35 cellular contexts compared by ENCODE assay signal in the genomic region with DNA sequence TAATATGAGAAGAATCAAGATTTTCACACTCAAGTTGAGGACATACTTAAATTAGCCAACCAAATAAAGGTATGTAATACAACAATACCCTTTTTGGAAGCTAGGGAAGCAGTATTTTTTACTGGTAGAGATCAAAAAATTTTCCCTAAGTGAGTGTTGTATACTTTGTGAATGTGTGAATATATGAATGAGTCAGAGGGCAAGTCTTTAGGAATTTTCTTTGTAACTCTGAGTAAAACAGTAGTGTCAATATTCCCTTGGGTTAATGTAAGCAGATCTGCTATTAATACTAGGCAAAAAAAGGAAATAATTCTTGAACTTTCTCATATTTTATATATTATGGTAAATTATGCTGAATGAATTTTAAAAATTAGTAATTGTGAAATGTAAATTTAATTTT.
"Had no signal": no experiment of that assay in that cellular context is flagged by ENCODE, and none has a peak within 500 bp of the region (broad histone marks: within the 10 kb centered on the region; RNA-seq: fewer than 3 reads in every experiment).

No MANE protein-coding gene starts in this region.

- H3K4me3 ChIP-seq: ascending aorta, Peyer's patch had no signal

- H3K36me3 ChIP-seq: ascending aorta, Peyer's patch had no signal

- H3K27ac ChIP-seq: ascending aorta, Peyer's patch, RWPE1, VCaP had no signal

- DNase-seq: activated B cell treated with CpG ODN at 0.5 μM for 24 hours; activated CD4-positive, alpha-beta memory T cell treated with anti-CD3 and anti-CD28 coated beads, Interleukin-2, amount 10 ng/mL, durations not matched to agents 7 days and 5 days; activated CD4-positive, alpha-beta T cell treated with anti-CD3 and anti-CD28 coated beads for 1 hour; activated CD4-positive, alpha-beta T cell treated with anti-CD3 and anti-CD28 coated beads for 48 hours; activated CD8-positive, alpha-beta memory T cell treated with anti-CD3 and anti-CD28 coated beads for 24 hours; activated CD8-positive, alpha-beta memory T cell treated with anti-CD3 and anti-CD28 coated beads, Interleukin-2, amount 10 ng/mL, durations not matched to agents 7 days and 5 days; activated CD8-positive, alpha-beta memory T cell treated with anti-CD3 and anti-CD28 coated beads, Interleukin-2, amount 50 U/mL, for 48 hours; activated effector memory CD4-positive, alpha-beta T cell treated with anti-CD3 and anti-CD28 coated beads, Interleukin-2, amount 50 U/mL, for 16 hours; activated naive CD4-positive, alpha-beta T cell treated with Interleukin-2 at 50 U/mL for 16 hours; activated naive CD8-positive, alpha-beta T cell treated with anti-CD3 and anti-CD28 coated beads, Interleukin-2, amount 10 ng/mL, durations not matched to agents 7 days and 5 days; activated T-cell treated with anti-CD3 and anti-CD28 coated beads, Interleukin-2, amount 50 U/mL, for 72 hours; amygdala; caudate nucleus; cerebellar nuclear complex; Karpas-422; KBM-7; NCI-H1105; NCI-H1417 treated with DMSO at 0.1 percent for 48 hours; NCI-H187 treated with DMSO at 0.1 percent for 48 hours; NCI-H2081 treated with DMSO at 0.1 percent for 48 hours; NCI-H226; NCI-H446 treated with DMSO at 0.1 percent for 48 hours; NCI-H524; NCI-H69; NCI-H82; Peyer's patch; Right ventricle myocardium superior; SW 1271; T-helper 1 cell; T-helper 2 cell; T-helper 9 cell had no signal

- H3K27me3 ChIP-seq: ascending aorta, Peyer's patch had no signal

- H3K9me3 ChIP-seq: ascending aorta, Peyer's patch had no signal

- H3K4me1 ChIP-seq: ascending aorta had no signal

- ATAC-seq: activated CD8-positive, alpha-beta memory T cell treated with anti-CD3 and anti-CD28 coated beads, Interleukin-2, amount 10 ng/mL, durations not matched to agents 7 days and 5 days; activated T-cell treated with anti-CD3 and anti-CD28 coated beads, Interleukin-2, amount 50 U/mL, for 72 hours; activated T-helper 17 cell treated with anti-CD3 and anti-CD28 coated beads, Interleukin-2, amount 50 U/mL, for 72 hours had no signal
